Comparison of ENCODE assay signal across 7 cellular contexts in genomic region chr10:22476601-22477364, GRCh38.
A peak's percentile ranks its signal among the peaks of the same experiment; 100 is the strongest.
DNase-seq lines count a peak whose midpoint lies in the region; ATAC-seq, FAIRE-seq and TF ChIP-seq lines count a peak whose summit lies in the region.

No MANE protein-coding gene starts in this region.

- no peaks in the 10 kb centered on the region for H3K36me3 Mint-ChIP-seq in activated naive CD8-positive, alpha-beta T cell treated with anti-CD3 and anti-CD28 coated beads for 36 hours
- H3K36me3 Mint-ChIP-seq in stimulated activated naive B cell treated with anti-CD40 and anti-IgM and Interleukin-4, amounts not matched to agents 10 μg/mL and 1 μg/mL and 100 μg/mL, for 72 hours = peaks cover 0 to 4% of the 10 kb centered on the region in 2 donors

- H3K27ac Mint-ChIP-seq in activated naive CD8-positive, alpha-beta T cell treated with anti-CD3 and anti-CD28 coated beads for 36 hours = no peak overlapping the region
- peak overlapping the region; percentile 67 for H3K27ac Mint-ChIP-seq in stimulated activated naive B cell treated with anti-CD40 and anti-IgM and Interleukin-4, amounts not matched to agents 10 μg/mL and 1 μg/mL and 100 μg/mL, for 72 hours

- no peak for FAIRE-seq in D721Med (lab: Jason Lieb, UNC)

- ATAC-seq in HG02610 (IDR thresholded peaks at IDR 0.05; ENCODE audit: unreplicated experiment) (peak; percentile 5), left colon (peak; percentile 29), HG02642 (IDR thresholded peaks at IDR 0.05; ENCODE audit: poor library complexity, unreplicated experiment) (no peak)
- peak; percentile 16 to 20 for ATAC-seq in stimulated activated naive B cell treated with anti-CD40 and anti-IgM and Interleukin-4, amounts not matched to agents 10 μg/mL and 1 μg/mL and 100 μg/mL, for 72 hours (replicated peaks)

- H3K4me1 Mint-ChIP-seq in activated naive CD8-positive, alpha-beta T cell treated with anti-CD3 and anti-CD28 coated beads for 36 hours = peaks cover 7% of the 10 kb centered on the region
- peaks cover 15 to 19% of the 10 kb centered on the region in 2 donors for H3K4me1 Mint-ChIP-seq in stimulated activated naive B cell treated with anti-CD40 and anti-IgM and Interleukin-4, amounts not matched to agents 10 μg/mL and 1 μg/mL and 100 μg/mL, for 72 hours

- H3K9me3 Mint-ChIP-seq in activated naive CD8-positive, alpha-beta T cell treated with anti-CD3 and anti-CD28 coated beads for 36 hours = no peaks in the 10 kb centered on the region
- H3K9me3 Mint-ChIP-seq in stimulated activated naive B cell treated with anti-CD40 and anti-IgM and Interleukin-4, amounts not matched to agents 10 μg/mL and 1 μg/mL and 100 μg/mL, for 72 hours = no peaks in the 10 kb centered on the region

- TF ChIP-seq CTCF in D721Med (IDR thresholded peaks at IDR 0.05; ENCODE audit: insufficient read depth, missing control alignments) = no peak

- intact Hi-C loops in left colon (cut with DNase I, micrococcal nuclease) = no loop called here

- DNase-seq in activated naive CD8-positive, alpha-beta T cell treated with anti-CD3 and anti-CD28 coated beads for 36 hours = no peak
- peak in 1 of 2 donors; percentile 15 for DNase-seq in left colon
- no peak for DNase-seq in stimulated activated naive B cell treated with anti-CD40 and anti-IgM and Interleukin-4, amounts not matched to agents 10 μg/mL and 1 μg/mL and 100 μg/mL, for 72 hours
- DNase-seq in DMS53 treated with DMSO at 0.1 percent for 48 hours (lab: John Stamatoyannopoulos, UW; ENCODE audit: unreplicated experiment) = no peak
- no peak for DNase-seq in D721Med (ENCODE audit: insufficient read length, low spot score)

- H3K4me3 Mint-ChIP-seq in activated naive CD8-positive, alpha-beta T cell treated with anti-CD3 and anti-CD28 coated beads for 36 hours = peak overlapping the region; percentile 62
- H3K4me3 Mint-ChIP-seq in stimulated activated naive B cell treated with anti-CD40 and anti-IgM and Interleukin-4, amounts not matched to agents 10 μg/mL and 1 μg/mL and 100 μg/mL, for 72 hours = peak overlapping the region; percentile 72 to 77

- peaks cover 62% of the 10 kb centered on the region for H3K27me3 Mint-ChIP-seq in activated naive CD8-positive, alpha-beta T cell treated with anti-CD3 and anti-CD28 coated beads for 36 hours
- peaks cover 30 to 44% of the 10 kb centered on the region in 2 donors for H3K27me3 Mint-ChIP-seq in stimulated activated naive B cell treated with anti-CD40 and anti-IgM and Interleukin-4, amounts not matched to agents 10 μg/mL and 1 μg/mL and 100 μg/mL, for 72 hours
